Comparison of ENCODE assay signal across 8 cellular contexts in genomic region chr1:200351826-200352549, GRCh38. TPM values are rescaled to one million over a fixed set of nuclear protein-coding genes. Genes with fewer than 3 reads are reported as not detected.
DNase-seq lines count a peak whose midpoint lies in the region; ATAC-seq and TF ChIP-seq lines count a peak whose summit lies in the region.

No MANE protein-coding gene starts in this region.

- H3K27me3 ChIP-seq in Karpas-422 (ENCODE audit: low read length), result no peaks in the 10 kb centered on the region
- H3K27me3 ChIP-seq in naive thymus-derived CD4-positive, alpha-beta T cell (ENCODE audit: control insufficient read depth in 2 of 2, insufficient read depth in 2 of 2, low read length in 2 of 2), result no peaks in the 10 kb centered on the region

- H3K27ac Mint-ChIP-seq in naive thymus-derived CD4-positive, alpha-beta T cell, result peak overlapping the region; percentile 80 to 95 (median 91)

- peak overlapping the region; percentile 65 to 88 (median 82) for H3K4me3 Mint-ChIP-seq in naive thymus-derived CD4-positive, alpha-beta T cell

- H3K9me3 Mint-ChIP-seq in naive thymus-derived CD4-positive, alpha-beta T cell, result no peaks in the 10 kb centered on the region

- H3K4me2 ChIP-seq in Karpas-422 (ENCODE audit: low read depth, low read length, poor library complexity, severe bottlenecking), result peak overlapping the region; percentile 20

- H3K36me3 Mint-ChIP-seq in naive thymus-derived CD4-positive, alpha-beta T cell, result peaks cover 0 to 4% (median 0%) of the 10 kb centered on the region in 5 donors

- POLR2A ChIA-PET in naive thymus-derived CD4-positive, alpha-beta T cell (lab: Charles Lee), result no interaction called here

- DNase-seq in AML-193 (lab: John Stamatoyannopoulos, UW) (peak; percentile 40 to 46), Karpas-422 (peak; percentile 42), astrocyte of the cerebellum (ENCODE audit: low read depth) (peak; percentile 93), COR-L47 (lab: John Stamatoyannopoulos, UW) (no peak), NCI-H1048 (lab: John Stamatoyannopoulos, UW) (no peak)
- peak in 7 of 9 donors; percentile 14 to 49 (median 39) for DNase-seq in naive thymus-derived CD4-positive, alpha-beta T cell

- no peaks in the 10 kb centered on the region for H3K9me3 ChIP-seq in Karpas-422 (ENCODE audit: low read length)
- no peaks in the 10 kb centered on the region for H3K9me3 ChIP-seq in naive thymus-derived CD4-positive, alpha-beta T cell (ENCODE audit: control insufficient read depth in 2 of 3, low read length in 3 of 3)

- H3K4me1 ChIP-seq in Karpas-422 (ENCODE audit: low read length), result peaks cover 22% of the 10 kb centered on the region
- H3K4me1 ChIP-seq in naive thymus-derived CD4-positive, alpha-beta T cell (ENCODE audit: control insufficient read depth in 2 of 2, insufficient read depth in 2 of 2, low read length in 2 of 2), result peaks cover 8 to 16% of the 10 kb centered on the region in 2 donors

- H3K4me1 Mint-ChIP-seq in naive thymus-derived CD4-positive, alpha-beta T cell, result peaks cover 21 to 45% (median 31%) of the 10 kb centered on the region in 7 donors

- H3K9me2 ChIP-seq in Karpas-422 (replicated peaks; ENCODE audit: insufficient read depth, low read length), result no peaks in the 10 kb centered on the region

- intact Hi-C loops in naive thymus-derived CD4-positive, alpha-beta T cell (cut with micrococcal nuclease), result loop anchor here (1.0 to 5.0 kb wide), 5 partner anchors 45 to 215 kb away; partner anchors contain the start of gene ZNF281 (in 2 of the 2)

- no peaks in the 10 kb centered on the region for H3K36me3 ChIP-seq in Karpas-422 (ENCODE audit: insufficient read depth, low read length)
- H3K36me3 ChIP-seq in naive thymus-derived CD4-positive, alpha-beta T cell (ENCODE audit: control insufficient read depth in 2 of 3, insufficient read depth in 3 of 3, low read length in 3 of 3), result no peaks in the 10 kb centered on the region

- H4K20me1 ChIP-seq in Karpas-422 (ENCODE audit: insufficient read depth, low read depth, low read length), result no peaks in the 10 kb centered on the region

- no peaks in the 10 kb centered on the region for H3K27me3 Mint-ChIP-seq in naive thymus-derived CD4-positive, alpha-beta T cell

- TF ChIP-seq CTCF in astrocyte of the cerebellum (IDR thresholded peaks at IDR 0.05; ENCODE audit: low read depth, low read length, missing control alignments), result peak; percentile 19

- ATAC-seq in GM19324 (IDR thresholded peaks at IDR 0.05; ENCODE audit: low FRiP score, unreplicated experiment), result peak; percentile 57
- peak; percentile 77 for ATAC-seq in naive thymus-derived CD4-positive, alpha-beta T cell
- no peak for ATAC-seq in GM18873 (IDR thresholded peaks at IDR 0.05; ENCODE audit: low FRiP score, unreplicated experiment)

- no peaks in the 10 kb centered on the region for H3K79me2 ChIP-seq in Karpas-422 (ENCODE audit: low read length)

- in situ Hi-C loops in astrocyte of the cerebellum (cut with HindIII; ENCODE audit: low sequenced_read_pairs), result no loop called here

- CTCF ChIA-PET in naive thymus-derived CD4-positive, alpha-beta T cell (lab: Charles Lee), result no interaction called here

- no peak overlapping the region for H3K4me3 ChIP-seq in Karpas-422 (ENCODE audit: low read length)
- H3K4me3 ChIP-seq in astrocyte of the cerebellum (ENCODE audit: low read depth, low read length), result peak overlapping the region; percentile 13
- peak overlapping the region; percentile 41 for H3K4me3 ChIP-seq in naive thymus-derived CD4-positive, alpha-beta T cell (ENCODE audit: low read length)

- no peak overlapping the region for H3K27ac ChIP-seq in Karpas-422 (ENCODE audit: low read length)
- peak overlapping the region; percentile 43 for H3K27ac ChIP-seq in naive thymus-derived CD4-positive, alpha-beta T cell (ENCODE audit: low read depth, low read length)

- H3K9ac ChIP-seq in Karpas-422 (ENCODE audit: low read length), result no peak overlapping the region

- H2AFZ ChIP-seq in Karpas-422 (ENCODE audit: low read length), result peak overlapping the region; percentile 47; the same call in 1 of the 2 replicates

RNA-seq across cellular contexts. Expression of gene ZNF281, which starts 57.8 kb away (rescaled TPM):
- total RNA-seq in Karpas-422 (2014; rRNA removed; shearing (Covaris generic); ENCODE audit: low replicate concordance), result 21.7 and 31.1 TPM in 2 replicates
- 10 to 100 TPM; 16.3 to 27.6 (median 25.8) TPM for total RNA-seq in naive thymus-derived CD4-positive, alpha-beta T cell
- 10 to 100 TPM; 28.1 to 35.3 TPM for polyA plus RNA-seq in naive thymus-derived CD4-positive, alpha-beta T cell

Comparison
In these comparisons a context has a peak if more than half of its experiments do, and no peak if none do; other contexts are left out.
1. DNase-seq: peak in AML-193 (2 of 2), Karpas-422 (single experiment), astrocyte of the cerebellum (single experiment) and naive thymus-derived CD4-positive, alpha-beta T cell (7 of 9); none in COR-L47 (single experiment) and NCI-H1048 (single experiment).